Comparison of ENCODE assay signal across 8 cellular contexts in genomic region chr19:44025217-44025936, GRCh38. TPM values are rescaled to one million over a fixed set of nuclear protein-coding genes. Genes with fewer than 3 reads are reported as not detected.
DNase-seq lines count a peak whose midpoint lies in the region; ATAC-seq and TF ChIP-seq lines count a peak whose summit lies in the region.

TSS of gene ZNF222 (plus strand) at chr19:44025379. CDS start at chr19:44025437, 58 bp downstream.

- TF ChIP-seq EP300 in gastroesophageal sphincter (IDR thresholded peaks at IDR 0.05), result no peak

- H3K4me3 Mint-ChIP-seq in activated naive CD4-positive, alpha-beta T cell treated with anti-CD3 and anti-CD28 coated beads for 36 hours, result peak within 1 kb of the TSS; percentile 87

- H3K36me3 ChIP-seq in SJCRH30 (peaks cover 24% of the 10 kb centered on the region), gastroesophageal sphincter (peaks cover 17 to 39% of the 10 kb centered on the region in 2 donors), neutrophil (peaks cover 15% of the 10 kb centered on the region), subcutaneous abdominal adipose tissue (ENCODE audit: control insufficient read depth in 5 of 5, insufficient read depth in 5 of 5, low read length in 5 of 5) (peaks cover 32 to 38% (median 35%) of the 10 kb centered on the region in 5 donors)

- no peaks in the 10 kb centered on the region for H3K27me3 Mint-ChIP-seq in activated naive CD4-positive, alpha-beta T cell treated with anti-CD3 and anti-CD28 coated beads for 36 hours (ENCODE audit: low read depth)

- peak within 1 kb of the TSS; percentile 83 for H3K4me3 ChIP-seq in SJCRH30
- H3K4me3 ChIP-seq in gastroesophageal sphincter, result peak within 1 kb of the TSS; percentile 70 to 77
- peak within 1 kb of the TSS; percentile 58 to 74 for H3K4me3 ChIP-seq in neutrophil (ENCODE audit: low read depth in 1 of 2, low read length in 1 of 2)
- H3K4me3 ChIP-seq in subcutaneous abdominal adipose tissue (ENCODE audit: low read depth in 1 of 5, low read length in 5 of 5), result peak within 1 kb of the TSS; percentile 70 to 94 (median 92)

- H3K27ac ChIP-seq in SJCRH30 (peak within 1 kb of the TSS; percentile 65), gastroesophageal sphincter (peak within 1 kb of the TSS in 3 of 4 donors; percentile 60 to 79 (median 69)), neutrophil (peak within 1 kb of the TSS; percentile 47), subcutaneous abdominal adipose tissue (ENCODE audit: low read depth, low read length) (peak within 1 kb of the TSS; percentile 60)

- CTCF ChIA-PET in activated naive CD4-positive, alpha-beta T cell treated with anti-CD3 and anti-CD28 coated beads for 36 hours (lab: Charles Lee), result interaction anchor here (0.9 kb wide), 1 partner anchor 22 kb away, joined by 5 read pairs; no protein-coding TSS in a partner anchor

- ATAC-seq in GM21619 (IDR thresholded peaks at IDR 0.05; ENCODE audit: unreplicated experiment), result peak; percentile 98
- peak; percentile 91 for ATAC-seq in gastroesophageal sphincter

- H3K27ac Mint-ChIP-seq in activated naive CD4-positive, alpha-beta T cell treated with anti-CD3 and anti-CD28 coated beads for 36 hours, result peak within 1 kb of the TSS; percentile 77

- H3K36me3 Mint-ChIP-seq in activated naive CD4-positive, alpha-beta T cell treated with anti-CD3 and anti-CD28 coated beads for 36 hours (ENCODE audit: low read depth), result peaks cover 41% of the 10 kb centered on the region

- DNase-seq in DMS153 treated with DMSO at 0.1 percent for 48 hours (lab: John Stamatoyannopoulos, UW; ENCODE audit: unreplicated experiment) (peak; percentile 32), LHCN-M2 (ENCODE audit: low read depth) (peak; percentile 92), SJCRH30 (peak; percentile 80 to 86)
- DNase-seq in activated naive CD4-positive, alpha-beta T cell treated with anti-CD3 and anti-CD28 coated beads for 36 hours, result peak; percentile 92

- H3K4me1 ChIP-seq in SJCRH30 (peaks cover 4% of the 10 kb centered on the region; the same call in 1 of the 2 replicates), gastroesophageal sphincter (peaks cover 0 to 15% (median 3%) of the 10 kb centered on the region in 3 donors), neutrophil (ENCODE audit: control insufficient read depth in 1 of 2, insufficient read depth in 1 of 2, low read depth in 1 of 2, low read length in 1 of 2) (peaks cover 8 to 11% of the 10 kb centered on the region in 2 experiments), subcutaneous abdominal adipose tissue (ENCODE audit: control insufficient read depth in 5 of 5, insufficient read depth in 5 of 5, low read length in 5 of 5) (peaks cover 0 to 15% (median 14%) of the 10 kb centered on the region in 5 donors)

- H3K9me3 ChIP-seq in SJCRH30 (replicated peaks), result no peaks in the 10 kb centered on the region
- H3K9me3 ChIP-seq in gastroesophageal sphincter, result peaks cover 0 to 35% (median 0%) of the 10 kb centered on the region in 3 donors
- no peaks in the 10 kb centered on the region for H3K9me3 ChIP-seq in neutrophil
- peaks cover 17 to 39% (median 23%) of the 10 kb centered on the region in 5 donors for H3K9me3 ChIP-seq in subcutaneous abdominal adipose tissue (ENCODE audit: control insufficient read depth in 5 of 5, low read length in 5 of 5)

- H3K4me1 Mint-ChIP-seq in activated naive CD4-positive, alpha-beta T cell treated with anti-CD3 and anti-CD28 coated beads for 36 hours (ENCODE audit: low read depth), result peaks cover 15% of the 10 kb centered on the region

- TF ChIP-seq CTCF in gastroesophageal sphincter (IDR thresholded peaks at IDR 0.05), result no peak
- no peak for TF ChIP-seq CTCF in neutrophil (IDR thresholded peaks at IDR 0.05)

- intact Hi-C loops in activated naive CD4-positive, alpha-beta T cell treated with anti-CD3 and anti-CD28 coated beads for 36 hours (cut with micrococcal nuclease), result loop anchor here (1.0 to 2.0 kb wide), 3 partner anchors 23 to 41 kb away; partner anchors contain the start of genes ZNF155 and ZNF230

- peak within 1 kb of the TSS; percentile 50 to 88 (median 79) for H3K9ac ChIP-seq in subcutaneous abdominal adipose tissue (ENCODE audit: low read length in 5 of 5)

- no peaks in the 10 kb centered on the region for H3K27me3 ChIP-seq in SJCRH30
- no peaks in the 10 kb centered on the region for H3K27me3 ChIP-seq in gastroesophageal sphincter
- H3K27me3 ChIP-seq in neutrophil, result no peaks in the 10 kb centered on the region
- H3K27me3 ChIP-seq in subcutaneous abdominal adipose tissue (ENCODE audit: control insufficient read depth in 5 of 5, insufficient read depth in 4 of 5, low read length in 5 of 5), result no peaks in the 10 kb centered on the region

- WGBS in gastroesophageal sphincter (ENCODE audit: low coverage in 1 of 2), 2 donors, result 0 to 3% methylated on average over 16 to 25 of the region's 37 CpGs

- TF ChIP-seq POLR2A in gastroesophageal sphincter (IDR thresholded peaks at IDR 0.05), result no peak

- peaks cover 24% of the 10 kb centered on the region for H3K9me3 Mint-ChIP-seq in activated naive CD4-positive, alpha-beta T cell treated with anti-CD3 and anti-CD28 coated beads for 36 hours

RNA-seq across cellular contexts. Expression of gene ZNF222, which starts in this region (rescaled TPM):
- total RNA-seq in LHCN-M2 (2014; rRNA removed), result 3.8 and 5.7 TPM in 2 replicates
- 2.7 TPM for polyA plus RNA-seq in LHCN-M2 (2012)
- total RNA-seq in SJCRH30 (2014; rRNA removed; shearing (Covaris generic)), result 6.9 and 9.2 TPM in 2 replicates
- total RNA-seq in activated naive CD4-positive, alpha-beta T cell treated with anti-CD3 and anti-CD28 coated beads for 36 hours, result 1 to 10 TPM in 1 of 2 experiments, under 1 TPM in 1; 0.74 to 1.1 TPM
- 1 to 10 TPM; 2.0 to 4.9 (median 2.5) TPM for total RNA-seq in gastroesophageal sphincter

Comparison
In these comparisons a context has a peak if more than half of its experiments do, and no peak if none do; other contexts are left out.
1. Peak in every context shown above with its lines: DNase-seq, ATAC-seq, H3K4me3 ChIP-seq and H3K27ac ChIP-seq.
2. DNase-seq: peak in every context shown above with its lines; median percentile 92 in LHCN-M2; 92 in activated naive CD4-positive, alpha-beta T cell treated with anti-CD3 and anti-CD28 coated beads for 36 hours; 83 in SJCRH30; 32 in DMS153 treated with DMSO at 0.1 percent for 48 hours.